20 cellular contexts compared by ENCODE assay signal in the genomic region with DNA sequence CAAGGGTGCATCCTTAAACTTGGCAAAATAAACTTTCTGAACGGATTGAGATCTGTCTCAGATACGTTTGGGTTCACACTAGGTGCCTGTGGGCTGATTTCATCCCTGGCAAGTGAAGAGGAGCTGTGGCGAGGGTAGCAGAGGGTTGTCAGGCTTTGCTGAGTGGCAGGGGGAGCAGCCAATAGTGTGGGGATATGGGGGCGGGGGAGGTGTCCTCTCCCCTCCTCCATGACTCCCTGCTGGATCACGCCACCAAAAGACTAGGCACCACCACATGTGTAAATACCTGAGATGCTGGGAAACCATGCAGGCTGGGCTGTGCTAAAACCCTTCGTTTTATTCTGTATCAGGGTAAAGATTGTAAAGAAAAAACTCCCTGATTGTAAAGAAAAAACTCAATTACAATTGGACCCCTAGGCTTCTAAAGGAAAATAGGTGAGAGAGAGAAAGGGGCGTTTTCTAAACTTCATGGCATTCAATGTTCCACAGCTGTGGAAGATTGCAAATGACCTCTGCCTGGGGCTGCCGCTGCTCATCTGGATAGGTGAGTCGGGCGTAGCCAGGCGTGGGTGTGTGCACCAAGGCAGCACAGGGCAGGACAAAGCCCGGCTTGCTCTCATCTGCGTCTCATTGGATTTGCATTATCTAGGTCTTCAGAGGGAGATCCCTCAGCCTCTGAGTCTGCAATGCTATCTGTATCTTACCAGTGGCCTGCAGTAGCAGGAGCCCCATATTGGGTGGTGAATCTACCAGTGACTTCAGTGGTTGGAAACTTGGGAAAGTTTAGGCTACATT. TPM values are rescaled to one million over a fixed set of nuclear protein-coding genes. Genes with fewer than 3 reads are reported as not detected.
DNase-seq lines count a peak whose midpoint lies in the region; ATAC-seq, FAIRE-seq and TF ChIP-seq lines count a peak whose summit lies in the region.
"Had no signal": no experiment of that assay in that cellular context is flagged by ENCODE, and none has a peak within 500 bp of the region (broad histone marks: within the 10 kb centered on the region; RNA-seq: fewer than 3 reads in every experiment).

No MANE protein-coding gene starts in this region.

- dilution Hi-C loops in keratinocyte (cut with MboI; ENCODE audit: extremely low pct_ligation_motif_present, low sequenced_read_pairs) = no loop called here

- intact Hi-C loops in transverse colon (cut with DNase I; ENCODE audit: low total_unique reads) = no loop called here

- peaks cover 37% of the 10 kb centered on the region for H3K4me1 ChIP-seq in keratinocyte (ENCODE audit: control insufficient read depth, extremely low read depth, insufficient read depth, low read length)
- peaks cover 8 to 53% (median 24%) of the 10 kb centered on the region in 4 donors for H3K4me1 ChIP-seq in transverse colon
- H3K4me1 ChIP-seq in SJCRH30 = no peaks in the 10 kb centered on the region

- H3K9me3 ChIP-seq in keratinocyte (ENCODE audit: control insufficient read depth, low read depth, low read length) (no peaks in the 10 kb centered on the region), transverse colon (no peaks in the 10 kb centered on the region), SJCRH30 (replicated peaks) (no peaks in the 10 kb centered on the region)
- H3K9me3 ChIP-seq: right lobe of liver had no signal

- peak; percentile 22 for TF ChIP-seq POLR2A in transverse colon (IDR thresholded peaks at IDR 0.05)

- H3K27ac ChIP-seq in keratinocyte (ENCODE audit: control insufficient read depth, insufficient read depth, low read length) = peak overlapping the region; percentile 75
- H3K27ac ChIP-seq in transverse colon = peak overlapping the region; percentile 53 to 80 (median 70)
- H3K27ac ChIP-seq in SJCRH30 = no peak overlapping the region
- H3K27ac ChIP-seq: dorsolateral prefrontal cortex, PC-9, right lobe of liver, SK-N-MC had no signal

- no peaks in the 10 kb centered on the region for H4K20me1 ChIP-seq in keratinocyte (ENCODE audit: control insufficient read depth, extremely low read depth, insufficient read depth, low read length)

- in situ Hi-C loops in transverse colon (cut with MboI; ENCODE audit: low pct_ligation_motif_present in 1 of 4, low pct_unique_long_range_greater_than_20kb in 1 of 4, low sequenced_read_pairs in 3 of 4) = no loop called here
- in situ Hi-C loops in KBM-7 (cut with MboI; ENCODE audit: low pct_unique_long_range_greater_than_20kb, low sequenced_read_pairs) = no loop called here

- peaks cover 37% of the 10 kb centered on the region for H3K4me1 Mint-ChIP-seq in activated naive CD8-positive, alpha-beta T cell treated with anti-CD3 and anti-CD28 coated beads for 36 hours
- H3K4me1 Mint-ChIP-seq in activated naive CD8-positive, alpha-beta T cell treated with anti-CD3 and anti-CD28 coated beads, Interleukin-2, amount 50 U/mL, for 24 hours = peaks cover 28% of the 10 kb centered on the region
- H3K4me1 Mint-ChIP-seq: B cell had no signal

- H3K36me3 ChIP-seq in bronchial epithelial cell (ENCODE audit: control insufficient read depth, insufficient read depth, low read length) (no peaks in the 10 kb centered on the region), keratinocyte (ENCODE audit: control insufficient read depth in 2 of 2, extremely low read depth in 1 of 2, insufficient read depth in 2 of 2, low read length in 2 of 2) (no peaks in the 10 kb centered on the region), transverse colon (no peaks in the 10 kb centered on the region), SJCRH30 (no peaks in the 10 kb centered on the region)
- H3K36me3 ChIP-seq: right lobe of liver had no signal

- H3K4me2 ChIP-seq in keratinocyte (ENCODE audit: control insufficient read depth, extremely low read depth, insufficient read depth, low read depth, low read length) = peak overlapping the region; percentile 75
- H3K4me2 ChIP-seq: PC-9 had no signal

- H3K27ac Mint-ChIP-seq in activated naive CD8-positive, alpha-beta T cell treated with anti-CD3 and anti-CD28 coated beads for 36 hours = peak overlapping the region; percentile 79
- H3K27ac Mint-ChIP-seq in activated naive CD8-positive, alpha-beta T cell treated with anti-CD3 and anti-CD28 coated beads, Interleukin-2, amount 50 U/mL, for 24 hours = no peak overlapping the region
- H3K27ac Mint-ChIP-seq: B cell had no signal

- H2AFZ ChIP-seq in keratinocyte (ENCODE audit: control insufficient read depth, low read length) = peak overlapping the region; percentile 59
- H2AFZ ChIP-seq: PC-9 had no signal

- H3K4me3 ChIP-seq in bronchial epithelial cell (ENCODE audit: low read depth, low read length) = no peak overlapping the region
- H3K4me3 ChIP-seq in keratinocyte (ENCODE audit: control insufficient read depth in 2 of 3, extremely low read depth in 1 of 3, insufficient read depth in 2 of 3, low read depth in 1 of 3, low read length in 3 of 3) = peak overlapping the region; percentile 15 to 30 (median 16)
- H3K4me3 ChIP-seq in transverse colon = no peak overlapping the region
- H3K4me3 ChIP-seq in SJCRH30 = no peak overlapping the region
- H3K4me3 ChIP-seq: dorsolateral prefrontal cortex, PC-9, right lobe of liver, SK-N-MC had no signal

- peaks cover 2% of the 10 kb centered on the region for H3K36me3 Mint-ChIP-seq in activated naive CD8-positive, alpha-beta T cell treated with anti-CD3 and anti-CD28 coated beads for 36 hours
- no peaks in the 10 kb centered on the region for H3K36me3 Mint-ChIP-seq in activated naive CD8-positive, alpha-beta T cell treated with anti-CD3 and anti-CD28 coated beads, Interleukin-2, amount 50 U/mL, for 24 hours (ENCODE audit: low read depth)

- ATAC-seq in activated naive CD8-positive, alpha-beta T cell treated with anti-CD3 and anti-CD28 coated beads, Interleukin-2, amount 50 U/mL, for 24 hours = no peak
- ATAC-seq: left ventricle myocardium superior, right lobe of liver had no signal

- no peak overlapping the region for H3K4me3 Mint-ChIP-seq in activated naive CD8-positive, alpha-beta T cell treated with anti-CD3 and anti-CD28 coated beads for 36 hours
- H3K4me3 Mint-ChIP-seq in activated naive CD8-positive, alpha-beta T cell treated with anti-CD3 and anti-CD28 coated beads, Interleukin-2, amount 50 U/mL, for 24 hours = no peak overlapping the region
- H3K4me3 Mint-ChIP-seq: B cell had no signal

- TF ChIP-seq EP300 in transverse colon (IDR thresholded peaks at IDR 0.05; ENCODE audit: low read depth) = no peak

- H3K9ac ChIP-seq in keratinocyte (ENCODE audit: control insufficient read depth, extremely low read depth, insufficient read depth, low read length) = peak overlapping the region; percentile 55

- peak; percentile 32 for FAIRE-seq in bronchial epithelial cell (lab: Jason Lieb, UNC)
- FAIRE-seq in keratinocyte (lab: Jason Lieb, UNC) = peak; percentile 83

- no peaks in the 10 kb centered on the region for H3K9me1 ChIP-seq in keratinocyte (ENCODE audit: control insufficient read depth, extremely low read depth, insufficient read depth, low read length)

- no peaks in the 10 kb centered on the region for H3K27me3 Mint-ChIP-seq in activated naive CD8-positive, alpha-beta T cell treated with anti-CD3 and anti-CD28 coated beads for 36 hours
- H3K27me3 Mint-ChIP-seq in activated naive CD8-positive, alpha-beta T cell treated with anti-CD3 and anti-CD28 coated beads, Interleukin-2, amount 50 U/mL, for 24 hours = no peaks in the 10 kb centered on the region
- H3K27me3 Mint-ChIP-seq: stimulated activated naive CD8-positive, alpha-beta T cell treated with anti-CD3 and anti-CD28 coated beads, Interleukin-15, Interleukin-2, amounts not matched to agents 100 ng/mL and 50 ng/mL, for 24 hours had no signal

- H3K27me3 ChIP-seq in bronchial epithelial cell (ENCODE audit: control insufficient read depth, insufficient read depth, low read length) = no peaks in the 10 kb centered on the region
- H3K27me3 ChIP-seq in keratinocyte (ENCODE audit: control insufficient read depth, extremely low read depth, insufficient read depth, low read length) = no peaks in the 10 kb centered on the region
- no peaks in the 10 kb centered on the region for H3K27me3 ChIP-seq in transverse colon
- no peaks in the 10 kb centered on the region for H3K27me3 ChIP-seq in SJCRH30
- H3K27me3 ChIP-seq: dorsolateral prefrontal cortex, right lobe of liver had no signal

- no peaks in the 10 kb centered on the region for H3K79me2 ChIP-seq in keratinocyte (ENCODE audit: control insufficient read depth, insufficient read depth, low read length)

- TF ChIP-seq CTCF in bronchial epithelial cell (IDR thresholded peaks at IDR 0.05; ENCODE audit: insufficient read depth, low read length, severe bottlenecking) = no peak
- no peak for TF ChIP-seq CTCF in keratinocyte (optimal IDR thresholded peaks at IDR 0.05 in 1 of 3, IDR thresholded peaks at IDR 0.05 in 1 of 3, conservative IDR thresholded peaks at IDR 0.05 in 1 of 3; ENCODE audit: extremely low read depth in 1 of 3, insufficient read depth in 2 of 3, low read length in 3 of 3)
- no peak for TF ChIP-seq CTCF in transverse colon (IDR thresholded peaks at IDR 0.05)

- 35 to 61% methylated on average over 2 to 13 of the region's 13 CpGs for WGBS in transverse colon (ENCODE audit: low coverage in 1 of 2), 2 donors

- DNase-seq in activated naive CD8-positive, alpha-beta T cell treated with anti-CD3 and anti-CD28 coated beads for 36 hours = no peak
- no peak for DNase-seq in activated naive CD8-positive, alpha-beta T cell treated with anti-CD3 and anti-CD28 coated beads, Interleukin-2, amount 50 U/mL, for 24 hours
- peak; percentile 52 for DNase-seq in bronchial epithelial cell (ENCODE audit: low read depth)
- DNase-seq in keratinocyte (ENCODE audit: low read depth, low spot score) = peak; percentile 44
- DNase-seq in transverse colon = peak; percentile 79
- no peak for DNase-seq in KBM-7
- DNase-seq in SJCRH30 = no peak
- no peak for DNase-seq in AG08396 (ENCODE audit: low spot score)
- DNase-seq: 8988T; activated CD4-positive, alpha-beta T cell treated with anti-CD3 and anti-CD28 coated beads for 1 hour; dorsolateral prefrontal cortex; erythroblast; left ventricle myocardium superior; occipital lobe; PC-9; right lobe of liver; T-helper 9 cell had no signal

- peaks cover 2% of the 10 kb centered on the region for H3K9me3 Mint-ChIP-seq in activated naive CD8-positive, alpha-beta T cell treated with anti-CD3 and anti-CD28 coated beads for 36 hours
- no peaks in the 10 kb centered on the region for H3K9me3 Mint-ChIP-seq in activated naive CD8-positive, alpha-beta T cell treated with anti-CD3 and anti-CD28 coated beads, Interleukin-2, amount 50 U/mL, for 24 hours

RNA-seq across cellular contexts. Expression of a gene that starts 26.9 kb away (rescaled TPM):
- total RNA-seq in activated naive CD8-positive, alpha-beta T cell treated with anti-CD3 and anti-CD28 coated beads for 36 hours = 10 to 100 TPM; 29.1 to 31.5 TPM
- total RNA-seq in bronchial epithelial cell = 11.3 and 17.6 TPM in 2 replicates
- 12.7 to 43.5 TPM (median 16.7 TPM) in 3 replicates for polyA plus RNA-seq in keratinocyte
- 38.0 TPM for polyA plus RNA-seq in keratinocyte (2011; ENCODE audit: low read depth)
- polyA plus RNA-seq in keratinocyte (2011; cell fraction: cytosol; rRNA removed) = 16.9 and 33.9 TPM in 2 replicates
- 45.0 and 46.5 TPM in 2 replicates for polyA plus RNA-seq in keratinocyte (2011; cell fraction: nucleus; rRNA removed)
- polyA plus RNA-seq in keratinocyte (2012; ENCODE audit: low replicate concordance) = 6.5 and 42.5 TPM in 2 replicates
- polyA minus RNA-seq in keratinocyte = 5.6 to 46.4 TPM (median 21.4 TPM) in 3 replicates
- 15.2 TPM for polyA minus RNA-seq in keratinocyte (2011; cell fraction: cytosol; rRNA and poly(A)+ RNA removed)
- polyA minus RNA-seq in keratinocyte (2011; cell fraction: nucleus; rRNA and poly(A)+ RNA removed) = 12.8 and 24.5 TPM in 2 replicates
- 100 to 1,000 TPM; 119 to 199 (median 181) TPM for total RNA-seq in transverse colon
- total RNA-seq in SJCRH30 (2014; rRNA removed; shearing (Covaris generic)) = not detected in 2 replicates
- total RNA-seq: left ventricle myocardium superior had no signal

Comparison
In these comparisons a context has a peak if more than half of its experiments do, and no peak if none do; other contexts are left out.
1. DNase-seq: peak in bronchial epithelial cell (single experiment), keratinocyte (single experiment) and transverse colon (single experiment); none in activated naive CD8-positive, alpha-beta T cell treated with anti-CD3 and anti-CD28 coated beads for 36 hours (single experiment), activated naive CD8-positive, alpha-beta T cell treated with anti-CD3 and anti-CD28 coated beads, Interleukin-2, amount 50 U/mL, for 24 hours (single experiment), KBM-7 (single experiment), SJCRH30 (0 of 2) and AG08396 (single experiment).
2. H3K4me3 ChIP-seq: peak in keratinocyte (3 of 3); none in bronchial epithelial cell (single experiment), transverse colon (0 of 4) and SJCRH30 (single experiment).
3. RNA of a gene that starts 26.9 kb away (total RNA-seq): 119 to 199 TPM in transverse colon, 29.1 to 31.5 TPM in activated naive CD8-positive, alpha-beta T cell treated with anti-CD3 and anti-CD28 coated beads for 36 hours and 11.3 to 17.6 TPM in bronchial epithelial cell; not detected in SJCRH30; every median in the first group is over 10 times any median in the second.